ENCODE assay signal across 27 cellular contexts in the genomic region with DNA sequence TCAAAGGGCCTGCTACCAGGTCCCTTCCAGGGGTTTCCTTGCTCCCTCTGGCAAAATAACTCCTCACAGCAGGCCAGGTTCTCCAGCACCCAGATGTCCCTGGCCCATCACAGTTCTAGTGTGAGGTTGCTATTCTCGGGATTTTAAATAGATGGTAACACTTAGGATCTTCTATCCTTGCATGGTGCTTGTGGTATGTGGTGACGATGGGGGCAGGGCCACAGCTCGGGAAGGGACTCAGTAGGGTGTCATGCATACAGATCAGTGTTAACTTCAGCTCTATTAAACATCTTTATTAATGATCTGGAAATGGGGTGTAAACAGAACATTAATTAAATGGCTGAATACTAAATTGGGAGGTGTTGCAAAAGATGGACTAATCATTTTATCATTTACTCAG.
DNase-seq lines count a peak whose midpoint lies in the region; ATAC-seq, FAIRE-seq and TF ChIP-seq lines count a peak whose summit lies in the region.
"Had no signal": no experiment of that assay in that cellular context is flagged by ENCODE, and none has a peak within 500 bp of the region (broad histone marks: within the 10 kb centered on the region; RNA-seq: fewer than 3 reads in every experiment).

No MANE protein-coding gene starts in this region.

- BruUV-seq in IMR-90 (replicated peaks; lab: Mats Ljungman, UMichigan) (no TSS peak), GM12878 (replicated peaks; lab: Mats Ljungman, UMichigan) (no TSS peak)

- H2AK9ac ChIP-seq in IMR-90 (replicated peaks; ENCODE audit: low read depth, low read length, poor library complexity) = no peak overlapping the region

- in situ Hi-C loops in IMR-90 (cut with MboI; ENCODE audit: low sequenced_read_pairs) (no loop called here), GM12878 (cut with MboI) (no loop called here)

- SMC1A ChIA-PET in GM12878 (lab: Charles Lee; ENCODE audit: uncharacterized antibody, unreplicated experiment) = no interaction called here

- FAIRE-seq in GM12878 (lab: Jason Lieb, UNC) = no peak
- FAIRE-seq: GM18507 had no signal

- peaks cover 0 to 3% (median 0%) of the 10 kb centered on the region in 7 donors for H3K4me1 Mint-ChIP-seq in naive thymus-derived CD4-positive, alpha-beta T cell
- H3K4me1 Mint-ChIP-seq: CD8-positive, alpha-beta memory T cell had no signal

- no peak overlapping the region for H4K8ac ChIP-seq in IMR-90 (ENCODE audit: low read depth in 2 of 2, low read length in 2 of 2)

- 0 out of 2 replicates have a peak overlapping the region, but pooled peaks have one; percentile 11 for H3K14ac ChIP-seq in IMR-90 (replicated peaks; ENCODE audit: low read depth, low read length)

- H3K4me3 Mint-ChIP-seq in naive thymus-derived CD4-positive, alpha-beta T cell = no peak overlapping the region
- H3K4me3 Mint-ChIP-seq: B cell; CD8-positive, alpha-beta memory T cell; H9 had no signal

- TF ChIP-seq EP300 in GM12878 (IDR thresholded peaks at IDR 0.05; ENCODE audit: borderline replicate concordance in 1 of 2, control insufficient read depth in 1 of 2, low read depth in 2 of 2, low read length in 2 of 2) = no peak

- CTCF ChIA-PET in IMR-90 (lab: Yijun Ruan, JAX) (interaction anchor here (1.4 kb wide), 1 partner anchor 12 kb away, joined by 3 read pairs; no protein-coding TSS in a partner anchor), GM12878 (lab: Yijun Ruan, JAX) (no interaction called here)
- CTCF ChIA-PET in naive thymus-derived CD4-positive, alpha-beta T cell (lab: Charles Lee) = no interaction called here

- no peak overlapping the region for H3K27ac ChIP-seq in IMR-90 (ENCODE audit: insufficient read depth, low read length)
- no peak overlapping the region for H3K27ac ChIP-seq in GM12878 (ENCODE audit: control insufficient read depth, insufficient read depth)
- H3K27ac ChIP-seq in right lobe of liver = no peak overlapping the region
- no peak overlapping the region for H3K27ac ChIP-seq in naive thymus-derived CD4-positive, alpha-beta T cell (ENCODE audit: low read depth, low read length)
- H3K27ac ChIP-seq: C4-2B, GM23248, RWPE1 had no signal

- ATAC-seq in GM21360 (IDR thresholded peaks at IDR 0.05; ENCODE audit: unreplicated experiment) (peak; percentile 3), IMR-90 (ENCODE audit: low read depth) (no peak), GM12878 (no peak), right lobe of liver (no peak)
- no peak for ATAC-seq in naive thymus-derived CD4-positive, alpha-beta T cell
- ATAC-seq: Panc1 had no signal

- H3K27me3 ChIP-seq in IMR-90 (ENCODE audit: control insufficient read depth, insufficient read depth, low read length) = peaks cover 4% of the 10 kb centered on the region
- no peaks in the 10 kb centered on the region for H3K27me3 ChIP-seq in GM12878 (replicated peaks in 1 of 2; ENCODE audit: control insufficient read depth in 2 of 2, insufficient read depth in 2 of 2, low read length in 1 of 2)
- H3K27me3 ChIP-seq in right lobe of liver = no peaks in the 10 kb centered on the region
- no peaks in the 10 kb centered on the region for H3K27me3 ChIP-seq in naive thymus-derived CD4-positive, alpha-beta T cell (ENCODE audit: control insufficient read depth in 2 of 2, insufficient read depth in 2 of 2, low read length in 2 of 2)
- H3K27me3 ChIP-seq: MG63 had no signal

- dilution Hi-C loops in IMR-90 (cut with HindIII; ENCODE audit: low sequenced_read_pairs, unreplicated experiment) = no loop called here

- no peaks in the 10 kb centered on the region for H3K79me2 ChIP-seq in GM12878 (ENCODE audit: control insufficient read depth, insufficient read depth, low read length)

- no peaks in the 10 kb centered on the region for H3K36me3 Mint-ChIP-seq in naive thymus-derived CD4-positive, alpha-beta T cell
- H3K36me3 Mint-ChIP-seq: CD8-positive, alpha-beta memory T cell had no signal

- H3K4me2 ChIP-seq in IMR-90 (ENCODE audit: low read depth, low read length) (no peak overlapping the region), GM12878 (ENCODE audit: control insufficient read depth, insufficient read depth) (peak overlapping the region; percentile 60)

- H3K4me1 ChIP-seq in IMR-90 (ENCODE audit: control insufficient read depth, insufficient read depth, low read length) (peaks cover 4% of the 10 kb centered on the region), GM12878 (ENCODE audit: control insufficient read depth, insufficient read depth, low read length) (peaks cover 12% of the 10 kb centered on the region), right lobe of liver (no peaks in the 10 kb centered on the region)
- H3K4me1 ChIP-seq in naive thymus-derived CD4-positive, alpha-beta T cell (ENCODE audit: control insufficient read depth in 2 of 2, insufficient read depth in 2 of 2, low read length in 2 of 2) = no peaks in the 10 kb centered on the region

- no peaks in the 10 kb centered on the region for H4K20me1 ChIP-seq in IMR-90 (ENCODE audit: insufficient read depth, low read length)
- no peaks in the 10 kb centered on the region for H4K20me1 ChIP-seq in GM12878 (ENCODE audit: control insufficient read depth, insufficient read depth)

- no peak overlapping the region for H2BK15ac ChIP-seq in IMR-90 (ENCODE audit: low read depth, low read length)

- no peak overlapping the region for H3K9ac ChIP-seq in IMR-90 (ENCODE audit: low read depth, low read length)
- no peak overlapping the region for H3K9ac ChIP-seq in GM12878 (ENCODE audit: control insufficient read depth, insufficient read depth, low read length)
- H3K9ac ChIP-seq: GM23248 had no signal

- no peak overlapping the region; the same call in none of the 2 replicates for H4K91ac ChIP-seq in IMR-90 (ENCODE audit: insufficient read depth, low read depth, low read length)

- intact Hi-C loops in IMR-90 (cut with micrococcal nuclease) (no loop called here), GM12878 (cut with micrococcal nuclease; ENCODE audit: unreplicated experiment) (no loop called here), posterior vena cava (cut with DNase I) (no loop called here), right lobe of liver (cut with DNase I) (no loop called here)
- intact Hi-C loops in naive thymus-derived CD4-positive, alpha-beta T cell (cut with micrococcal nuclease) = no loop called here

- no peak overlapping the region for H3K4me3 ChIP-seq in IMR-90 (ENCODE audit: insufficient read depth, low read depth, low read length)
- no peak overlapping the region for H3K4me3 ChIP-seq in GM12878
- no peak overlapping the region for H3K4me3 ChIP-seq in right lobe of liver
- no peak overlapping the region for H3K4me3 ChIP-seq in naive thymus-derived CD4-positive, alpha-beta T cell (ENCODE audit: low read length)
- H3K4me3 ChIP-seq: GM23248, MG63 had no signal

- H2BK120ac ChIP-seq in IMR-90 (ENCODE audit: low read depth, low read length) = peak overlapping the region; percentile 28

- H2BK20ac ChIP-seq in IMR-90 (ENCODE audit: low read depth, low read length) = peak overlapping the region; percentile 27

- TF ChIP-seq RAD21 in IMR-90 (IDR thresholded peaks at IDR 0.05; ENCODE audit: low read length) (no peak), GM12878 (IDR thresholded peaks at IDR 0.05; ENCODE audit: insufficient read depth, low read depth, low read length) (no peak)

- TF ChIP-seq POLR2A in IMR-90 (IDR thresholded peaks at IDR 0.05; ENCODE audit: low read depth, low read length) (no peak), GM12878 (IDR thresholded peaks at IDR 0.05; ENCODE audit: low read depth, low read length) (no peak), right lobe of liver (IDR thresholded peaks at IDR 0.05) (no peak)

- RAD21 ChIA-PET in GM12878 (lab: Charles Lee; ENCODE audit: unreplicated experiment) = no interaction called here

- H3K9me3 Mint-ChIP-seq in naive thymus-derived CD4-positive, alpha-beta T cell = peaks cover 0 to 2% (median 0%) of the 10 kb centered on the region in 11 donors
- H3K9me3 Mint-ChIP-seq: CD8-positive, alpha-beta memory T cell; H9 had no signal

- DNase-seq in IMR-90 = no peak
- DNase-seq in GM12878 (ENCODE audit: low read depth, low spot score) = no peak
- DNase-seq in posterior vena cava (ENCODE audit: low spot score) = peak; percentile 44
- no peak for DNase-seq in kidney glomerular epithelial cell (lab: John Stamatoyannopoulos, UW)
- no peak for DNase-seq in NAMALWA (ENCODE audit: low spot score)
- DNase-seq in right lobe of liver = no peak
- no peak for DNase-seq in naive thymus-derived CD4-positive, alpha-beta T cell
- DNase-seq: CD8-positive, alpha-beta memory T cell; DMS79 treated with DMSO at 0.1 percent for 48 hours; GF-D8; H9; KG1; MG63; NCI-H1048; NCI-H1417 treated with DMSO at 0.1 percent for 48 hours; NCI-H1694 treated with DMSO at 0.1 percent for 48 hours; NCI-H2081; NCI-H2227 treated with DMSO at 0.1 percent for 48 hours; NCI-H526 treated with DMSO at 0.1 percent for 48 hours; SHP77 treated with DMSO at 0.1 percent for 48 hours had no signal

- no CpG with 5 or more reads among the region's 3 CpGs for WGBS in IMR-90 (ENCODE audit: extremely low coverage in 2 of 2, insufficient read length in 1 of 2), 2 experiments
- WGBS in GM12878 (ENCODE audit: insufficient coverage, insufficient replicate concordance, low lambda C conversion rate, missing lambda C conversion rate) = 55% methylated on average over 3 of the region's 3 CpGs
- 79% methylated on average over 3 of the region's 3 CpGs for WGBS in right lobe of liver (ENCODE audit: insufficient coverage, low coverage, low lambda C conversion rate, missing lambda C conversion rate)

- no peak overlapping the region for H4K5ac ChIP-seq in IMR-90 (ENCODE audit: low read depth, low read length)

- 0 out of 2 replicates have a peak overlapping the region, but pooled peaks have one; percentile 3 for H3K18ac ChIP-seq in IMR-90 (ENCODE audit: low read depth, low read length)

- no peaks in the 10 kb centered on the region for H3K36me3 ChIP-seq in IMR-90 (ENCODE audit: control insufficient read depth, insufficient read depth, low read length)
- H3K36me3 ChIP-seq in GM12878 (ENCODE audit: control insufficient read depth in 2 of 2, insufficient read depth in 2 of 2, low read length in 1 of 2) = no peaks in the 10 kb centered on the region
- no peaks in the 10 kb centered on the region for H3K36me3 ChIP-seq in right lobe of liver
- no peaks in the 10 kb centered on the region for H3K36me3 ChIP-seq in naive thymus-derived CD4-positive, alpha-beta T cell (ENCODE audit: control insufficient read depth in 2 of 3, insufficient read depth in 3 of 3, low read length in 3 of 3)
- H3K36me3 ChIP-seq: MG63 had no signal

- no peak overlapping the region for H3K56ac ChIP-seq in IMR-90 (ENCODE audit: extremely low read depth, insufficient read depth, low read length)

- POLR2A ChIA-PET in IMR-90 (lab: Charles Lee; ENCODE audit: unreplicated experiment) = no interaction called here
- POLR2A ChIA-PET in GM12878 (lab: Charles Lee) = no interaction called here
- POLR2A ChIA-PET in naive thymus-derived CD4-positive, alpha-beta T cell (lab: Charles Lee) = no interaction called here

- no peak overlapping the region for H3K27ac Mint-ChIP-seq in naive thymus-derived CD4-positive, alpha-beta T cell
- H3K27ac Mint-ChIP-seq: B cell; CD8-positive, alpha-beta memory T cell; H9 had no signal

- H3K9me3 ChIP-seq in IMR-90 (ENCODE audit: control insufficient read depth, insufficient read depth, low read length) = no peaks in the 10 kb centered on the region
- peaks cover 1% of the 10 kb centered on the region; the same call in 2 of the 3 replicates for H3K9me3 ChIP-seq in GM12878 (replicated peaks; ENCODE audit: control insufficient read depth, insufficient read depth, low read length)
- no peaks in the 10 kb centered on the region for H3K9me3 ChIP-seq in right lobe of liver
- no peaks in the 10 kb centered on the region for H3K9me3 ChIP-seq in naive thymus-derived CD4-positive, alpha-beta T cell (ENCODE audit: control insufficient read depth in 2 of 3, low read length in 3 of 3)
- H3K9me3 ChIP-seq: MG63 had no signal

- no peak overlapping the region; the same call in 1 of the 2 replicates for H3K23ac ChIP-seq in IMR-90 (ENCODE audit: low read depth, low read length)

- H2AFZ ChIP-seq in IMR-90 (replicated peaks; ENCODE audit: low read length, poor library complexity) (no peak overlapping the region), GM12878 (ENCODE audit: control insufficient read depth, low read depth, low read length) (no peak overlapping the region; the same call in 1 of the 2 replicates)
- H2AFZ ChIP-seq: GM23248 had no signal

- peaks cover 4% of the 10 kb centered on the region; the same call in 1 of the 2 replicates for H3K9me1 ChIP-seq in IMR-90 (ENCODE audit: insufficient read depth, low read length)

- peak overlapping the region; percentile 85 for H3K4ac ChIP-seq in IMR-90 (ENCODE audit: low read depth, low read length)

- peak overlapping the region; percentile 18; the same call in 1 of the 2 replicates for H2AK5ac ChIP-seq in IMR-90 (ENCODE audit: low read depth, low read length)

- H2BK5ac ChIP-seq in IMR-90 (ENCODE audit: low read depth, low read length, poor library complexity, severe bottlenecking) = no peak overlapping the region

- no peaks in the 10 kb centered on the region for H3K79me1 ChIP-seq in IMR-90 (ENCODE audit: low read depth in 1 of 2, low read length in 2 of 2)

- peaks cover 0 to 12% (median 0%) of the 10 kb centered on the region in 5 donors for H3K27me3 Mint-ChIP-seq in naive thymus-derived CD4-positive, alpha-beta T cell
- H3K27me3 Mint-ChIP-seq: B cell had no signal

- no peak for TF ChIP-seq CTCF in IMR-90 (conservative IDR thresholded peaks at IDR 0.05; ENCODE audit: low read depth, low read length)
- no peak for TF ChIP-seq CTCF in GM12878 (IDR thresholded peaks at IDR 0.05 in 2 of 3, conservative IDR thresholded peaks at IDR 0.05 in 1 of 3; ENCODE audit: control insufficient read depth in 2 of 3, extremely low read depth in 1 of 3, insufficient read depth in 1 of 3, low read depth in 3 of 3, low read length in 3 of 3)
- TF ChIP-seq CTCF in right lobe of liver (IDR thresholded peaks at IDR 0.05) = no peak
